Comparison of ENCODE assay signal across 1 cellular context in the genomic region with DNA sequence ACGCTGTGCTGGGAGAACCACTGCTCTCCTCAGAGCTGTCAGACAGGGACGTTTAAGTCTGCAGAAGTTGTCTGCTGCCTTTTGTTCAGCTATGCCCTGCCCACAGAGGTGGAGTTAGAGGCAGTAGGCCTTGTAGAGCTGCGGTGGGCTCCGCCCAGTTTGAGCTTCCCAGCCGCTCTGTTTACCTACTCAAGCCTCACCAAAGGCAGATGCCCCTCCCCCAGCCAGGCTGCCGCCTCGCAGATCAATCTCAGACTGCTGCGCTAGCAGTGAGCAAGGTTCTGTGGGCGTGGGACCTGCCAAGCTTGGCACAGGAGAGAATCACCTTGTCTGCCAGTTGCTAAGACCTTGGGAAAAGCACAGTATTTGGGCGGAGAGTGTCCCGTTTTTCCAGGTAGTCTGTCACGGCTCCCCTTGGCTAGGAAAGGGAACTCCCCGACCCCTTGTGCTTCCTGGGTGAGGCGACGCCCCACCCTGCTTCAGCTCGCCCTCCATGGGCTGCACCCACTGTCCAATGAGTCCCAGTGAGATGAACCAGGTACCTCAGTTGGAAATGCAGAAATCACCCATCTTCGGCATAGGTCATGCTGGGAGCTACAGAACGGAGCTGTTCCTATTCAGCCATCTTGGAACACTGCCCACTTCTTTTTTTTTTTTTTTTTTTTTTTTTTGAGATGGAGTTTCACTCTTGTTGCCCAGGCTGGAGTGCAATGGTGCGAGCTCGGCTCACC.
TF ChIP-seq lines count a peak whose summit lies in the region.
"Not testable (repeated sequence)": the region's sequence is repeated elsewhere in the genome, so short reads cannot be mapped to it uniquely, and the experiment has no call there.

No MANE protein-coding gene starts in this region.

TF ChIP-seq in HepG2, 621 proteins besides CTCF, POLR2A, EP300 and RAD21 (continued from another document and continues in another):
- TF ChIP-seq, protein P1, sequence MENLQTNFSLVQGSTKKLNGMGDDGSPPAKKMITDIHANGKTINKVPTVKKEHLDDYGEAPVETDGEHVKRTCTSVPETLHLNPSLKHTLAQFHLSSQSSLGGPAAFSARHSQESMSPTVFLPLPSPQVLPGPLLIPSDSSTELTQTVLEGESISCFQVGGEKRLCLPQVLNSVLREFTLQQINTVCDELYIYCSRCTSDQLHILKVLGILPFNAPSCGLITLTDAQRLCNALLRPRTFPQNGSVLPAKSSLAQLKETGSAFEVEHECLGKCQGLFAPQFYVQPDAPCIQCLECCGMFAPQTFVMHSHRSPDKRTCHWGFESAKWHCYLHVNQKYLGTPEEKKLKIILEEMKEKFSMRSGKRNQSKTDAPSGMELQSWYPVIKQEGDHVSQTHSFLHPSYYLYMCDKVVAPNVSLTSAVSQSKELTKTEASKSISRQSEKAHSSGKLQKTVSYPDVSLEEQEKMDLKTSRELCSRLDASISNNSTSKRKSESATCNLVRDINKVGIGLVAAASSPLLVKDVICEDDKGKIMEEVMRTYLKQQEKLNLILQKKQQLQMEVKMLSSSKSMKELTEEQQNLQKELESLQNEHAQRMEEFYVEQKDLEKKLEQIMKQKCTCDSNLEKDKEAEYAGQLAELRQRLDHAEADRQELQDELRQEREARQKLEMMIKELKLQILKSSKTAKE (CRISPR knock-in tag; IDR thresholded peaks at IDR 0.05; ENCODE audit: borderline replicate concordance), result 0 out of 2 replicates have a peak, but pooled peaks have one; percentile 32
- TF ChIP-seq ZNF205 (CRISPR knock-in tag; IDR thresholded peaks at IDR 0.05), result peak; percentile 65; the same call in 1 of the 2 replicates
- TF ChIP-seq ZNF614 (CRISPR knock-in tag; IDR thresholded peaks at IDR 0.05; ENCODE audit: borderline replicate concordance), result peak; percentile 49; the same call in 1 of the 2 replicates
- TF ChIP-seq ZNF556 (CRISPR knock-in tag; IDR thresholded peaks at IDR 0.05; ENCODE audit: borderline replicate concordance), result peak; percentile 85
- TF ChIP-seq, protein P2, sequence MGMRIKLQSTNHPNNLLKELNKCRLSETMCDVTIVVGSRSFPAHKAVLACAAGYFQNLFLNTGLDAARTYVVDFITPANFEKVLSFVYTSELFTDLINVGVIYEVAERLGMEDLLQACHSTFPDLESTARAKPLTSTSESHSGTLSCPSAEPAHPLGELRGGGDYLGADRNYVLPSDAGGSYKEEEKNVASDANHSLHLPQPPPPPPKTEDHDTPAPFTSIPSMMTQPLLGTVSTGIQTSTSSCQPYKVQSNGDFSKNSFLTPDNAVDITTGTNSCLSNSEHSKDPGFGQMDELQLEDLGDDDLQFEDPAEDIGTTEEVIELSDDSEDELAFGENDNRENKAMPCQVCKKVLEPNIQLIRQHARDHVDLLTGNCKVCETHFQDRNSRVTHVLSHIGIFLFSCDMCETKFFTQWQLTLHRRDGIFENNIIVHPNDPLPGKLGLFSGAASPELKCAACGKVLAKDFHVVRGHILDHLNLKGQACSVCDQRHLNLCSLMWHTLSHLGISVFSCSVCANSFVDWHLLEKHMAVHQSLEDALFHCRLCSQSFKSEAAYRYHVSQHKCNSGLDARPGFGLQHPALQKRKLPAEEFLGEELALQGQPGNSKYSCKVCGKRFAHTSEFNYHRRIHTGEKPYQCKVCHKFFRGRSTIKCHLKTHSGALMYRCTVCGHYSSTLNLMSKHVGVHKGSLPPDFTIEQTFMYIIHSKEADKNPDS (CRISPR knock-in tag; IDR thresholded peaks at IDR 0.05), result 0 out of 2 replicates have a peak, but pooled peaks have one; percentile 47
- TF ChIP-seq ZNF331 (CRISPR knock-in tag; IDR thresholded peaks at IDR 0.05), result peak; percentile 50; the same call in 1 of the 2 replicates
- TF ChIP-seq POGZ (CRISPR knock-in tag; IDR thresholded peaks at IDR 0.05), result peak; percentile 16; the same call in 1 of the 2 replicates
- TF ChIP-seq, protein P3, sequence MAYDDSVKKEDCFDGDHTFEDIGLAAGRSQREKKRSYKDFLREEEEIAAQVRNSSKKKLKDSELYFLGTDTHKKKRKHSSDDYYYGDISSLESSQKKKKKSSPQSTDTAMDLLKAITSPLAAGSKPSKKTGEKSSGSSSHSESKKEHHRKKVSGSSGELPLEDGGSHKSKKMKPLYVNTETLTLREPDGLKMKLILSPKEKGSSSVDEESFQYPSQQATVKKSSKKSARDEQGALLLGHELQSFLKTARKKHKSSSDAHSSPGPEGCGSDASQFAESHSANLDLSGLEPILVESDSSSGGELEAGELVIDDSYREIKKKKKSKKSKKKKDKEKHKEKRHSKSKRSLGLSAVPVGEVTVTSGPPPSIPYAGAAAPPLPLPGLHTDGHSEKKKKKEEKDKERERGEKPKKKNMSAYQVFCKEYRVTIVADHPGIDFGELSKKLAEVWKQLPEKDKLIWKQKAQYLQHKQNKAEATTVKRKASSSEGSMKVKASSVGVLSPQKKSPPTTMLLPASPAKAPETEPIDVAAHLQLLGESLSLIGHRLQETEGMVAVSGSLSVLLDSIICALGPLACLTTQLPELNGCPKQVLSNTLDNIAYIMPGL (CRISPR knock-in tag; IDR thresholded peaks at IDR 0.05; ENCODE audit: borderline replicate concordance in 1 of 2, low read depth in 1 of 2), result 0 out of 4 replicates have a peak, but pooled peaks have one; percentile 14 to 50
- TF ChIP-seq, protein P4, sequence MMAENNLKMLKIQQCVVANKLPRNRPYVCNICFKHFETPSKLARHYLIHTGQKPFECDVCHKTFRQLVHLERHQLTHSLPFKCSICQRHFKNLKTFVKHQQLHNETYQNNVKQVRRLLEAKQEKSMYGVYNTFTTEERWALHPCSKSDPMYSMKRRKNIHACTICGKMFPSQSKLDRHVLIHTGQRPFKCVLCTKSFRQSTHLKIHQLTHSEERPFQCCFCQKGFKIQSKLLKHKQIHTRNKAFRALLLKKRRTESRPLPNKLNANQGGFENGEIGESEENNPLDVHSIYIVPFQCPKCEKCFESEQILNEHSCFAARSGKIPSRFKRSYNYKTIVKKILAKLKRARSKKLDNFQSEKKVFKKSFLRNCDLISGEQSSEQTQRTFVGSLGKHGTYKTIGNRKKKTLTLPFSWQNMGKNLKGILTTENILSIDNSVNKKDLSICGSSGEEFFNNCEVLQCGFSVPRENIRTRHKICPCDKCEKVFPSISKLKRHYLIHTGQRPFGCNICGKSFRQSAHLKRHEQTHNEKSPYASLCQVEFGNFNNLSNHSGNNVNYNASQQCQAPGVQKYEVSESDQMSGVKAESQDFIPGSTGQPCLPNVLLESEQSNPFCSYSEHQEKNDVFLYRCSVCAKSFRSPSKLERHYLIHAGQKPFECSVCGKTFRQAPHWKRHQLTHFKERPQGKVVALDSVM (CRISPR knock-in tag; IDR thresholded peaks at IDR 0.05), result 0 out of 2 replicates have a peak, but pooled peaks have one; percentile 29
- peak; percentile 22; the same call in 1 of the 2 replicates for TF ChIP-seq GTF3A (CRISPR knock-in tag; conservative IDR thresholded peaks at IDR 0.05)
- 0 out of 2 replicates have a peak, but pooled peaks have one; percentile 9 for TF ChIP-seq ELF3 (CRISPR knock-in tag; IDR thresholded peaks at IDR 0.05)
- TF ChIP-seq GABPB1 (CRISPR knock-in tag; IDR thresholded peaks at IDR 0.05), result peak; percentile 33
- TF ChIP-seq ZNF781 (CRISPR knock-in tag; IDR thresholded peaks at IDR 0.05; ENCODE audit: borderline replicate concordance, not compliant biosample characterization), result peak; percentile 24
- TF ChIP-seq BCL6 (CRISPR knock-in tag; IDR thresholded peaks at IDR 0.05), result peak; percentile 16; the same call in 1 of the 2 replicates
- peak; percentile 90 for TF ChIP-seq GFI1 (CRISPR knock-in tag; IDR thresholded peaks at IDR 0.05; ENCODE audit: borderline replicate concordance)
- 0 out of 2 replicates have a peak, but pooled peaks have one; percentile 19 for TF ChIP-seq HNF4A (CRISPR knock-in tag; IDR thresholded peaks at IDR 0.05)
- TF ChIP-seq ZMYM3 (CRISPR knock-in tag; IDR thresholded peaks at IDR 0.05), result peak; percentile 45; the same call in 1 of the 2 replicates
- TF ChIP-seq, protein P5, sequence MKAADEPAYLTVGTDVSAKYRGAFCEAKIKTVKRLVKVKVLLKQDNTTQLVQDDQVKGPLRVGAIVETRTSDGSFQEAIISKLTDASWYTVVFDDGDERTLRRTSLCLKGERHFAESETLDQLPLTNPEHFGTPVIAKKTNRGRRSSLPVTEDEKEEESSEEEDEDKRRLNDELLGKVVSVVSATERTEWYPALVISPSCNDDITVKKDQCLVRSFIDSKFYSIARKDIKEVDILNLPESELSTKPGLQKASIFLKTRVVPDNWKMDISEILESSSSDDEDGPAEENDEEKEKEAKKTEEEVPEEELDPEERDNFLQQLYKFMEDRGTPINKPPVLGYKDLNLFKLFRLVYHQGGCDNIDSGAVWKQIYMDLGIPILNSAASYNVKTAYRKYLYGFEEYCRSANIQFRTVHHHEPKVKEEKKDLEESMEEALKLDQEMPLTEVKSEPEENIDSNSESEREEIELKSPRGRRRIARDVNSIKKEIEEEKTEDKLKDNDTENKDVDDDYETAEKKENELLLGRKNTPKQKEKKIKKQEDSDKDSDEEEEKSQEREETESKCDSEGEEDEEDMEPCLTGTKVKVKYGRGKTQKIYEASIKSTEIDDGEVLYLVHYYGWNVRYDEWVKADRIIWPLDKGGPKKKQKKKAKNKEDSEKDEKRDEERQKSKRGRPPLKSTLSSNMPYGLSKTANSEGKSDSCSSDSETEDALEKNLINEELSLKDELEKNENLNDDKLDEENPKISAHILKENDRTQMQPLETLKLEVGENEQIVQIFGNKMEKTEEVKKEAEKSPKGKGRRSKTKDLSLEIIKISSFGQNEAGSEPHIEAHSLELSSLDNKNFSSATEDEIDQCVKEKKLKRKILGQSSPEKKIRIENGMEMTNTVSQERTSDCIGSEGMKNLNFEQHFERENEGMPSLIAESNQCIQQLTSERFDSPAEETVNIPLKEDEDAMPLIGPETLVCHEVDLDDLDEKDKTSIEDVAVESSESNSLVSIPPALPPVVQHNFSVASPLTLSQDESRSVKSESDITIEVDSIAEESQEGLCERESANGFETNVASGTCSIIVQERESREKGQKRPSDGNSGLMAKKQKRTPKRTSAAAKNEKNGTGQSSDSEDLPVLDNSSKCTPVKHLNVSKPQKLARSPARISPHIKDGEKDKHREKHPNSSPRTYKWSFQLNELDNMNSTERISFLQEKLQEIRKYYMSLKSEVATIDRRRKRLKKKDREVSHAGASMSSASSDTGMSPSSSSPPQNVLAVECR (CRISPR knock-in tag; IDR thresholded peaks at IDR 0.05; ENCODE audit: borderline replicate concordance), result peak; percentile 79
- TF ChIP-seq KDM3A (CRISPR knock-in tag; IDR thresholded peaks at IDR 0.05; ENCODE audit: low read depth), result 0 out of 2 replicates have a peak, but pooled peaks have one; percentile 51
- TF ChIP-seq, protein P6, sequence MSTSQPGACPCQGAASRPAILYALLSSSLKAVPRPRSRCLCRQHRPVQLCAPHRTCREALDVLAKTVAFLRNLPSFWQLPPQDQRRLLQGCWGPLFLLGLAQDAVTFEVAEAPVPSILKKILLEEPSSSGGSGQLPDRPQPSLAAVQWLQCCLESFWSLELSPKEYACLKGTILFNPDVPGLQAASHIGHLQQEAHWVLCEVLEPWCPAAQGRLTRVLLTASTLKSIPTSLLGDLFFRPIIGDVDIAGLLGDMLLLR (CRISPR knock-in tag; IDR thresholded peaks at IDR 0.05), result 0 out of 2 replicates have a peak, but pooled peaks have one; percentile 16
- TF ChIP-seq GATAD1 (CRISPR knock-in tag; IDR thresholded peaks at IDR 0.05), result 0 out of 2 replicates have a peak, but pooled peaks have one; percentile 15
- TF ChIP-seq, protein P7, sequence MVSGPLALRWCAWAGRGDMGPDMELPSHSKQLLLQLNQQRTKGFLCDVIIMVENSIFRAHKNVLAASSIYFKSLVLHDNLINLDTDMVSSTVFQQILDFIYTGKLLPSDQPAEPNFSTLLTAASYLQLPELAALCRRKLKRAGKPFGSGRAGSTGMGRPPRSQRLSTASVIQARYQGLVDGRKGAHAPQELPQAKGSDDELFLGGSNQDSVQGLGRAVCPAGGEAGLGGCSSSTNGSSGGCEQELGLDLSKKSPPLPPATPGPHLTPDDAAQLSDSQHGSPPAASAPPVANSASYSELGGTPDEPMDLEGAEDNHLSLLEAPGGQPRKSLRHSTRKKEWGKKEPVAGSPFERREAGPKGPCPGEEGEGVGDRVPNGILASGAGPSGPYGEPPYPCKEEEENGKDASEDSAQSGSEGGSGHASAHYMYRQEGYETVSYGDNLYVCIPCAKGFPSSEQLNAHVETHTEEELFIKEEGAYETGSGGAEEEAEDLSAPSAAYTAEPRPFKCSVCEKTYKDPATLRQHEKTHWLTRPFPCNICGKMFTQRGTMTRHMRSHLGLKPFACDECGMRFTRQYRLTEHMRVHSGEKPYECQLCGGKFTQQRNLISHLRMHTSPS (CRISPR knock-in tag; IDR thresholded peaks at IDR 0.05; ENCODE audit: low read depth), result peak; percentile 71
- TF ChIP-seq TEAD3 (CRISPR knock-in tag; optimal IDR thresholded peaks at IDR 0.05; ENCODE audit: borderline replicate concordance), result peak; percentile 48
- TF ChIP-seq SP4 (CRISPR knock-in tag; IDR thresholded peaks at IDR 0.05), result peak; percentile 78; the same call in 1 of the 2 replicates
- TF ChIP-seq, protein P8, sequence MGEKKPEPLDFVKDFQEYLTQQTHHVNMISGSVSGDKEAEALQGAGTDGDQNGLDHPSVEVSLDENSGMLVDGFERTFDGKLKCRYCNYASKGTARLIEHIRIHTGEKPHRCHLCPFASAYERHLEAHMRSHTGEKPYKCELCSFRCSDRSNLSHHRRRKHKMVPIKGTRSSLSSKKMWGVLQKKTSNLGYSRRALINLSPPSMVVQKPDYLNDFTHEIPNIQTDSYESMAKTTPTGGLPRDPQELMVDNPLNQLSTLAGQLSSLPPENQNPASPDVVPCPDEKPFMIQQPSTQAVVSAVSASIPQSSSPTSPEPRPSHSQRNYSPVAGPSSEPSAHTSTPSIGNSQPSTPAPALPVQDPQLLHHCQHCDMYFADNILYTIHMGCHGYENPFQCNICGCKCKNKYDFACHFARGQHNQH (CRISPR knock-in tag; IDR thresholded peaks at IDR 0.05), result 0 out of 2 replicates have a peak, but pooled peaks have one; percentile 50
- not testable (repeated sequence) for TF ChIP-seq SOX6 (IDR thresholded peaks at IDR 0.05)
- peak; percentile 82 for TF ChIP-seq SOX6 (CRISPR knock-in tag; IDR thresholded peaks at IDR 0.05)
- TF ChIP-seq ZBTB20 (CRISPR knock-in tag; IDR thresholded peaks at IDR 0.05; ENCODE audit: borderline replicate concordance, low read depth), result peak; percentile 21; the same call in 1 of the 2 replicates
- TF ChIP-seq KAT8 (CRISPR knock-in tag; IDR thresholded peaks at IDR 0.05), result peak; percentile 64; the same call in 1 of the 2 replicates
- 0 out of 2 replicates have a peak, but pooled peaks have one; percentile 32 for TF ChIP-seq DNMT1 (CRISPR knock-in tag; IDR thresholded peaks at IDR 0.05)
